In genomic region chr19:13838071-13838942, GRCh38 we compare ENCODE assay signal across 10 cellular contexts. TPM values are rescaled to one million over a fixed set of nuclear protein-coding genes. Genes with fewer than 3 reads are reported as not detected.
DNase-seq lines count a peak whose midpoint lies in the region; ATAC-seq, FAIRE-seq and TF ChIP-seq lines count a peak whose summit lies in the region.
"Had no signal": no experiment of that assay in that cellular context is flagged by ENCODE, and none has a peak within 500 bp of the region (broad histone marks: within the 10 kb centered on the region; RNA-seq: fewer than 3 reads in every experiment).

No MANE protein-coding gene starts in this region.

- H3K9me3 ChIP-seq in HepG2 (ENCODE audit: low read length) (no peaks in the 10 kb centered on the region), testis (no peaks in the 10 kb centered on the region)

- no peak overlapping the region for H2AFZ ChIP-seq in HepG2 (ENCODE audit: low read length)

- H3K36me3 Mint-ChIP-seq in activated CD4-positive, alpha-beta T cell treated with anti-CD3 and anti-CD28 coated beads, Interleukin-2, amount 10 ng/mL, durations not matched to agents 7 days and 5 days (ENCODE audit: low read depth), result peaks cover 54% of the 10 kb centered on the region

- CTCF ChIA-PET in activated CD4-positive, alpha-beta T cell treated with anti-CD3 and anti-CD28 coated beads, Interleukin-2, amount 10 ng/mL, durations not matched to agents 7 days and 5 days (lab: Charles Lee), result interaction anchor here (0.7 to 2.9 kb wide), 4 partner anchors 24 to 63 kb away, joined by 3 to 20 read pairs (median 4); no protein-coding TSS in a partner anchor
- CTCF ChIA-PET in HepG2 (lab: Yijun Ruan, JAX; ENCODE audit: low intra/inter-chr PET ratio, low total read pairs), result no interaction called here

- WGBS in adipose tissue, 3 donors, result 58 to 83% (median 63%) methylated on average over 13 of the region's 13 CpGs
- 95% methylated on average over 13 of the region's 13 CpGs for WGBS in HepG2 (ENCODE audit: low lambda C conversion rate)
- 74 to 78% methylated on average over 11 to 13 of the region's 13 CpGs for WGBS in testis, 2 donors

- FAIRE-seq in HepG2 (lab: Jason Lieb, UNC), result no peak

- H4K20me1 ChIP-seq in HepG2 (ENCODE audit: insufficient read depth, low read length), result no peaks in the 10 kb centered on the region

- no TSS peak for BruUV-seq in HepG2 (replicated peaks; lab: Mats Ljungman, UMichigan)

- H3K79me2 ChIP-seq in HepG2 (ENCODE audit: insufficient read depth, low read length), result peaks cover 25% of the 10 kb centered on the region

- ATAC-seq in HepG2 (no peak), omental fat pad (ENCODE audit: low FRiP score) (no peak)

- no peak overlapping the region for H3K4me2 ChIP-seq in HepG2 (ENCODE audit: low read depth, low read length)

- DNase-seq in activated CD4-positive, alpha-beta T cell treated with anti-CD3 and anti-CD28 coated beads, Interleukin-2, amount 10 ng/mL, durations not matched to agents 7 days and 5 days, result no peak
- no peak for DNase-seq in activated CD4-positive, alpha-beta T cell treated with anti-CD3 and anti-CD28 coated beads, Interleukin-2, amount 50 U/mL, for 4 hours
- DNase-seq in HepG2 (ENCODE audit: low spot score) (no peak), testis (no peak), omental fat pad (ENCODE audit: low spot score) (no peak), MV-4-11 (lab: John Stamatoyannopoulos, UW) (no peak)
- no peak for DNase-seq in stimulated activated CD4-positive, alpha-beta T cell treated with anti-CD3 and anti-CD28 coated beads, Interleukin-15, amount 100 ng/mL, for 24 hours
- DNase-seq: NCI-H1694 had no signal

- H3K4me1 Mint-ChIP-seq in activated CD4-positive, alpha-beta T cell treated with anti-CD3 and anti-CD28 coated beads, Interleukin-2, amount 10 ng/mL, durations not matched to agents 7 days and 5 days, result peaks cover 58% of the 10 kb centered on the region

- no peak for TF ChIP-seq RAD21 in HepG2 (CRISPR knock-in tag; IDR thresholded peaks at IDR 0.05)

- peak overlapping the region; percentile 94 for H3K4me3 Mint-ChIP-seq in activated CD4-positive, alpha-beta T cell treated with anti-CD3 and anti-CD28 coated beads, Interleukin-2, amount 10 ng/mL, durations not matched to agents 7 days and 5 days

- H3K27me3 ChIP-seq in HepG2 (ENCODE audit: control insufficient read depth in 1 of 2, insufficient read depth in 2 of 2, low read length in 2 of 2), result no peaks in the 10 kb centered on the region
- no peaks in the 10 kb centered on the region for H3K27me3 ChIP-seq in testis

- H3K36me3 ChIP-seq in HepG2 (replicated peaks in 1 of 2; ENCODE audit: control insufficient read depth in 1 of 2, insufficient read depth in 2 of 2, low read length in 2 of 2) (no peaks in the 10 kb centered on the region; a peak in 2 of 5 replicates), testis (ENCODE audit: low read depth, missing control alignments) (no peaks in the 10 kb centered on the region)

- H3K27ac ChIP-seq in adipose tissue (ENCODE audit: low read depth, low read length), result peak overlapping the region; percentile 99
- no peak overlapping the region for H3K27ac ChIP-seq in HepG2 (ENCODE audit: extremely low read length, insufficient read depth, low read length)
- H3K27ac ChIP-seq in testis, result peak overlapping the region; percentile 95 to 99
- H3K27ac ChIP-seq: C4-2B had no signal

- intact Hi-C loops in HepG2 (cut with micrococcal nuclease; ENCODE audit: unreplicated experiment) (no loop called here), testis (cut with DNase I; ENCODE audit: low total_unique reads) (no loop called here)

- no peaks in the 10 kb centered on the region for H3K27me3 Mint-ChIP-seq in activated CD4-positive, alpha-beta T cell treated with anti-CD3 and anti-CD28 coated beads, Interleukin-2, amount 10 ng/mL, durations not matched to agents 7 days and 5 days

- in situ Hi-C loops in HepG2 (cut with HindIII; ENCODE audit: extremely low pct_ligation_motif_present, low pct_unique_long_range_greater_than_20kb), result no loop called here

- TF ChIP-seq CTCF in HepG2 (CRISPR knock-in tag; IDR thresholded peaks at IDR 0.05) (no peak), testis (IDR thresholded peaks at IDR 0.05) (no peak), omental fat pad (IDR thresholded peaks at IDR 0.05) (no peak)

- no peak for TF ChIP-seq EP300 in HepG2 (IDR thresholded peaks at IDR 0.05; ENCODE audit: low read depth in 2 of 2, low read length in 2 of 2)
- no peak for TF ChIP-seq EP300 in HepG2 (CRISPR knock-in tag; IDR thresholded peaks at IDR 0.05; ENCODE audit: borderline replicate concordance)

- POLR2A ChIA-PET in activated CD4-positive, alpha-beta T cell treated with anti-CD3 and anti-CD28 coated beads, Interleukin-2, amount 10 ng/mL, durations not matched to agents 7 days and 5 days (lab: Charles Lee), result no interaction called here
- POLR2A ChIA-PET in HepG2 (lab: Yijun Ruan, JAX), result no interaction called here

- H3K4me1 ChIP-seq in HepG2 (ENCODE audit: insufficient read depth, low read length), result peaks cover 50% of the 10 kb centered on the region
- H3K4me1 ChIP-seq in testis, result peaks cover 25% of the 10 kb centered on the region

- no peaks in the 10 kb centered on the region for H3K9me3 Mint-ChIP-seq in activated CD4-positive, alpha-beta T cell treated with anti-CD3 and anti-CD28 coated beads, Interleukin-2, amount 10 ng/mL, durations not matched to agents 7 days and 5 days

- peak overlapping the region; percentile 90 for H3K27ac Mint-ChIP-seq in activated CD4-positive, alpha-beta T cell treated with anti-CD3 and anti-CD28 coated beads, Interleukin-2, amount 10 ng/mL, durations not matched to agents 7 days and 5 days

- H3K9ac ChIP-seq in HepG2 (ENCODE audit: insufficient read depth, low read depth, low read length), result no peak overlapping the region

- H3K4me3 ChIP-seq in HepG2 (replicated peaks in 1 of 3; ENCODE audit: insufficient read depth in 1 of 3, low read depth in 2 of 3, low read length in 3 of 3) (no peak overlapping the region), testis (peak overlapping the region in 1 of 2 donors; percentile 86)

- TF ChIP-seq POLR2A in HepG2 (IDR thresholded peaks at IDR 0.05; ENCODE audit: insufficient read depth in 1 of 2, low read depth in 2 of 2, low read length in 2 of 2) (no peak), testis (IDR thresholded peaks at IDR 0.05) (no peak)

RNA-seq across cellular contexts. Expression of gene NANOS3, which starts 38.6 kb away (rescaled TPM):
- total RNA-seq in activated CD4-positive, alpha-beta T cell treated with anti-CD3 and anti-CD28 coated beads, Interleukin-2, amount 10 ng/mL, durations not matched to agents 7 days and 5 days, result under 1 TPM in 1 of 2 experiments, not detected in 1; 0.48 TPM
- polyA plus RNA-seq in adipose tissue (not detected), HepG2 (2011; rRNA removed) (0.21 TPM in 1 of 2 replicates, not detected in the other), testis (ENCODE audit: insufficient read depth, low read depth, low replicate concordance) (9.3 TPM)
- total RNA-seq in HepG2 (2016; rRNA removed; fragmentation: Illumina TruSeq; extraction: Trizol) (not detected in 2 replicates), testis (10 to 100 TPM; 14.5 to 18.6 TPM), omental fat pad (not detected)
- not detected in 2 replicates for total RNA-seq in HepG2 (2016; cell fraction: cytosol; rRNA removed; fragmentation: Illumina TruSeq; extraction: Trizol; ENCODE audit: low read depth)
- not detected in 2 replicates for total RNA-seq in HepG2 (2016; cell fraction: insoluble cytoplasmic fraction; rRNA removed; fragmentation: Illumina TruSeq; extraction: Trizol)
- not detected in 2 replicates for total RNA-seq in HepG2 (2016; cell fraction: membrane; rRNA removed; fragmentation: Illumina TruSeq; extraction: Trizol)
- not detected in 2 replicates for total RNA-seq in HepG2 (2016; cell fraction: nucleus; rRNA removed; fragmentation: Illumina TruSeq; extraction: Trizol)
- not detected in 2 replicates for polyA plus RNA-seq in HepG2 (2011; cell fraction: cytosol; rRNA removed)
- polyA plus RNA-seq in HepG2 (2011; cell fraction: nucleus; rRNA removed), result 1.1 and 1.8 TPM in 2 replicates
- 1.1 TPM in 1 of 2 replicates, not detected in the other for polyA plus RNA-seq in HepG2 (2012)
- polyA plus RNA-seq in HepG2 (2016; cell fraction: cytosol; fragmentation: Illumina TruSeq; extraction: Trizol; ENCODE audit: low read depth), result not detected in 2 replicates
- polyA plus RNA-seq in HepG2 (2016; cell fraction: insoluble cytoplasmic fraction; fragmentation: Illumina TruSeq; extraction: Trizol; ENCODE audit: low read depth), result not detected in 2 replicates
- polyA plus RNA-seq in HepG2 (2016; cell fraction: membrane; fragmentation: Illumina TruSeq; extraction: Trizol; ENCODE audit: low read depth), result not detected in 2 replicates
- not detected in 2 replicates for polyA plus RNA-seq in HepG2 (2016; cell fraction: nucleus; fragmentation: Illumina TruSeq; extraction: Trizol; ENCODE audit: insufficient read depth, low read depth)
- not detected in 2 replicates for polyA minus RNA-seq in HepG2 (2011; rRNA and poly(A)+ RNA removed; ENCODE audit: low replicate concordance)
- not detected in 2 replicates for polyA minus RNA-seq in HepG2 (2011; cell fraction: cytosol; rRNA and poly(A)+ RNA removed)
- polyA minus RNA-seq in HepG2 (2011; cell fraction: nucleus; rRNA and poly(A)+ RNA removed), result not detected in 2 replicates

RNA-seq across cellular contexts. Expression of gene ZSWIM4, which starts 43.1 kb away (rescaled TPM):
- 1 to 10 TPM; 6.0 to 6.2 TPM for total RNA-seq in activated CD4-positive, alpha-beta T cell treated with anti-CD3 and anti-CD28 coated beads, Interleukin-2, amount 10 ng/mL, durations not matched to agents 7 days and 5 days
- polyA plus RNA-seq in adipose tissue, result 1 to 10 TPM; 1.6 to 3.4 (median 2.0) TPM
- total RNA-seq in HepG2 (2016; rRNA removed; fragmentation: Illumina TruSeq; extraction: Trizol), result 0.27 and 0.33 TPM in 2 replicates
- 0.10 and 0.35 TPM in 2 replicates for total RNA-seq in HepG2 (2016; cell fraction: cytosol; rRNA removed; fragmentation: Illumina TruSeq; extraction: Trizol; ENCODE audit: low read depth)
- 0.22 and 0.28 TPM in 2 replicates for total RNA-seq in HepG2 (2016; cell fraction: insoluble cytoplasmic fraction; rRNA removed; fragmentation: Illumina TruSeq; extraction: Trizol)
- total RNA-seq in HepG2 (2016; cell fraction: membrane; rRNA removed; fragmentation: Illumina TruSeq; extraction: Trizol), result 0.09 and 0.14 TPM in 2 replicates
- 0.28 and 0.37 TPM in 2 replicates for total RNA-seq in HepG2 (2016; cell fraction: nucleus; rRNA removed; fragmentation: Illumina TruSeq; extraction: Trizol)
- 0.86 and 1.8 TPM in 2 replicates for polyA plus RNA-seq in HepG2 (2011; rRNA removed)
- 0.91 and 1.2 TPM in 2 replicates for polyA plus RNA-seq in HepG2 (2011; cell fraction: cytosol; rRNA removed)
- 3.4 and 3.5 TPM in 2 replicates for polyA plus RNA-seq in HepG2 (2011; cell fraction: nucleus; rRNA removed)
- 1.5 and 2.1 TPM in 2 replicates for polyA plus RNA-seq in HepG2 (2012)
- polyA plus RNA-seq in HepG2 (2016; cell fraction: cytosol; fragmentation: Illumina TruSeq; extraction: Trizol; ENCODE audit: low read depth), result 0.02 TPM in 1 of 2 replicates, not detected in the other
- 0.38 and 0.45 TPM in 2 replicates for polyA plus RNA-seq in HepG2 (2016; cell fraction: insoluble cytoplasmic fraction; fragmentation: Illumina TruSeq; extraction: Trizol; ENCODE audit: low read depth)
- polyA plus RNA-seq in HepG2 (2016; cell fraction: membrane; fragmentation: Illumina TruSeq; extraction: Trizol; ENCODE audit: low read depth), result 0.14 and 0.20 TPM in 2 replicates
- 0.48 and 0.55 TPM in 2 replicates for polyA plus RNA-seq in HepG2 (2016; cell fraction: nucleus; fragmentation: Illumina TruSeq; extraction: Trizol; ENCODE audit: insufficient read depth, low read depth)
- 1.7 and 5.3 TPM in 2 replicates for polyA minus RNA-seq in HepG2 (2011; rRNA and poly(A)+ RNA removed; ENCODE audit: low replicate concordance)
- 2.5 and 2.7 TPM in 2 replicates for polyA minus RNA-seq in HepG2 (2011; cell fraction: cytosol; rRNA and poly(A)+ RNA removed)
- polyA minus RNA-seq in HepG2 (2011; cell fraction: nucleus; rRNA and poly(A)+ RNA removed), result 2.1 and 2.4 TPM in 2 replicates
- total RNA-seq in testis, result 10 to 100 TPM in 1 of 2 donors, 1 to 10 TPM in 1; 4.7 to 10.0 TPM
- 3.4 TPM for polyA plus RNA-seq in testis (ENCODE audit: insufficient read depth, low read depth, low replicate concordance)
- total RNA-seq in omental fat pad, result 1 to 10 TPM; 3.8 to 5.2 (median 4.6) TPM

Comparison
In these comparisons a context has a peak if more than half of its experiments do, and no peak if none do; other contexts are left out.
1. RNA of gene NANOS3, which starts 38.6 kb away (total RNA-seq): 14.5 to 18.6 TPM in testis; 0.48 TPM in activated CD4-positive, alpha-beta T cell treated with anti-CD3 and anti-CD28 coated beads, Interleukin-2, amount 10 ng/mL, durations not matched to agents 7 days and 5 days, not detected in HepG2 and not detected in omental fat pad; every median in the first group is over 10 times any median in the second.